In the genomic region with DNA sequence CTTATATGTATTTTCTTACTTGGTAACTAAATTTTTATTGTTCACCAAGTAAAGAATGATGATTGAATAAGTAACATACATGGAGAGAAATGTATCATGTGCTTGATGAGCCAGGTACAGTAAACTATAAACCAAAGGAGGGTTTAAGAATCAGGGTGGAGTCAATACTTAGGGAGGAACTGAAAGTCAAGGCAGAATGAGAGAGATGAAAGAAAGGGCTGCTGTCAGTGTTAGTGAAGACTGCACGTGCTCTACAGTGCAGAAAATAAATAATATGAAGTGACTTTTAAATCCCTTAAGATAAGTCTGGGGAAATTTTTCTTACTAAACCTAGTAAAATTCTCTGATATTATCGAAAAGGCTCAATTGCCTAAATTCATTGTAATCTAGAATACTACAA, we compare ENCODE assay signal across 10 cellular contexts.
"Had no signal": no experiment of that assay in that cellular context is flagged by ENCODE, and none has a peak within 500 bp of the region (broad histone marks: within the 10 kb centered on the region; RNA-seq: fewer than 3 reads in every experiment).

No MANE protein-coding gene starts in this region.

- H3K36me3 Mint-ChIP-seq: IgD-negative memory B cell had no signal

- H3K4me1 Mint-ChIP-seq: H9, IgD-negative memory B cell had no signal

- H3K9ac ChIP-seq: KMS-11 had no signal

- H2AFZ ChIP-seq: GM23338 had no signal

- H3K4me3 ChIP-seq: GM23338 had no signal

- H3K4me2 ChIP-seq: GM23338, KMS-11 had no signal

- FAIRE-seq: H1, H54, HepG2 had no signal

- H3K4me3 Mint-ChIP-seq: GM23338, H9, IgD-negative memory B cell had no signal

- DNase-seq: H9, HCEC 1CT, KBM-7 had no signal

- H3K9me3 Mint-ChIP-seq: GM23338, H9 had no signal

- H3K27ac ChIP-seq: HL-60, KMS-11 had no signal

- H3K27me3 Mint-ChIP-seq: IgD-negative memory B cell had no signal

- ATAC-seq: GM23338, HepG2 had no signal

- H3K27ac Mint-ChIP-seq: GM23338, H9, IgD-negative memory B cell had no signal
